15 cellular contexts compared by ENCODE assay signal in genomic region chr4:109009909-109010308, GRCh38.
DNase-seq lines count a peak whose midpoint lies in the region; ATAC-seq and TF ChIP-seq lines count a peak whose summit lies in the region.
"Had no signal": no experiment of that assay in that cellular context is flagged by ENCODE, and none has a peak within 500 bp of the region (broad histone marks: within the 10 kb centered on the region; RNA-seq: fewer than 3 reads in every experiment).

No MANE protein-coding gene starts in this region.

- peak; percentile 32 for DNase-seq in EL
- peak; percentile 66 for DNase-seq in NCI-H446 treated with DMSO at 0.1 percent for 48 hours (lab: John Stamatoyannopoulos, UW)
- DNase-seq in fibroblast of gingiva (ENCODE audit: low read depth), result peak; percentile 49
- no peak for DNase-seq in psoas muscle
- DNase-seq in cerebellum (ENCODE audit: low spot score), result no peak
- DNase-seq in testis, result no peak
- DNase-seq in NCI-H69 (lab: John Stamatoyannopoulos, UW), result no peak
- DNase-seq: activated CD4-positive, alpha-beta T cell treated with anti-CD3 and anti-CD28 coated beads, Interleukin-2, amount 10 ng/mL, durations not matched to agents 7 days and 5 days; activated effector memory CD4-positive, alpha-beta T cell treated with Interleukin-2 at 50 U/mL for 16 hours; naive thymus-derived CD8-positive, alpha-beta T cell; NCI-H2029 treated with DMSO at 0.1 percent for 48 hours; sigmoid colon had no signal

- no peaks in the 10 kb centered on the region for H3K36me3 ChIP-seq in psoas muscle (ENCODE audit: insufficient read depth in 1 of 2, low read depth in 1 of 2)
- H3K36me3 ChIP-seq in testis (ENCODE audit: low read depth, missing control alignments), result no peaks in the 10 kb centered on the region
- H3K36me3 ChIP-seq: breast epithelium, gastroesophageal sphincter, sigmoid colon had no signal

- intact Hi-C loops in psoas muscle (cut with DNase I) (no loop called here), testis (cut with DNase I; ENCODE audit: low total_unique reads) (no loop called here)

- H3K27me3 ChIP-seq in psoas muscle (ENCODE audit: insufficient read depth in 3 of 3, low read length in 2 of 3), result no peaks in the 10 kb centered on the region
- H3K27me3 ChIP-seq in testis, result no peaks in the 10 kb centered on the region
- H3K27me3 ChIP-seq: breast epithelium, gastroesophageal sphincter, sigmoid colon had no signal

- 6 to 9% (median 9%) methylated on average over 1 of the region's 1 CpG for WGBS in psoas muscle, 3 donors
- WGBS in testis, 2 donors, result 48 to 62% methylated on average over 1 of the region's 1 CpG

- ATAC-seq in psoas muscle, result peak; percentile 58 to 95 (median 88)
- ATAC-seq in HG02852 (IDR thresholded peaks at IDR 0.05; ENCODE audit: unreplicated experiment), result no peak
- ATAC-seq: gastroesophageal sphincter; naive thymus-derived CD8-positive, alpha-beta T cell had no signal

- no peak for TF ChIP-seq CTCF in psoas muscle (IDR thresholded peaks at IDR 0.05)
- no peak for TF ChIP-seq CTCF in testis (IDR thresholded peaks at IDR 0.05)

- H3K9me3 ChIP-seq in psoas muscle (no peaks in the 10 kb centered on the region), testis (no peaks in the 10 kb centered on the region)
- H3K9me3 ChIP-seq: breast epithelium, gastroesophageal sphincter, sigmoid colon had no signal

- H3K4me1 ChIP-seq in psoas muscle (peaks cover 12% of the 10 kb centered on the region), testis (no peaks in the 10 kb centered on the region)
- H3K4me1 ChIP-seq: breast epithelium, gastroesophageal sphincter, sigmoid colon had no signal

- H3K27ac ChIP-seq in psoas muscle (peak overlapping the region; percentile 5), testis (no peak overlapping the region)
- H3K27ac ChIP-seq: breast epithelium, gastroesophageal sphincter, sigmoid colon had no signal

- no peak for TF ChIP-seq POLR2A in testis (IDR thresholded peaks at IDR 0.05)

- H3K4me3 ChIP-seq in psoas muscle, result no peak overlapping the region
- no peak overlapping the region for H3K4me3 ChIP-seq in testis
- H3K4me3 ChIP-seq: breast epithelium, gastroesophageal sphincter, sigmoid colon had no signal

Comparison
In these comparisons a context has a peak if more than half of its experiments do, and no peak if none do; other contexts are left out.
1. DNase-seq: peak in EL (single experiment), NCI-H446 treated with DMSO at 0.1 percent for 48 hours (single experiment) and fibroblast of gingiva (single experiment); none in psoas muscle (0 of 2), cerebellum (single experiment), testis (single experiment) and NCI-H69 (single experiment).